25 cellular contexts compared by ENCODE assay signal in the genomic region with DNA sequence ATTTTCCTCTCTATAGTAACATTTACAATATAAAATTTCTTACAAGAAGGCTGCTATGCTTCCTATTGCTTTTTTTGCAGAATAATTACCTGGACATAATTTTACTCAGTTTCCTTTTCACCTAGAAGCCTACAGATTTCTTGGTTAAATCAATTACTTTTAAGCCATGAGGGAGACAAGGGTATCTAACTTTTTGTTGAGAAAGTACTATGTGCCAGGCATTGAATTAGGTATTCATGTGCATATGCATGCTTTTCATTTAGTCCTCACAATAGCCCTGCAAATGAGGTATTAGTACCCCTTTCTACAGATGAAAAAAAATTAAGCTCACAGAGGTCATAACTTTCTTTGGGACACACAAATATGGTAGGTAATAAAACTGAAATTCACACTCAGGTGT. TPM values are rescaled to one million over a fixed set of nuclear protein-coding genes. Genes with fewer than 3 reads are reported as not detected.
"Had no signal": no experiment of that assay in that cellular context is flagged by ENCODE, and none has a peak within 500 bp of the region (broad histone marks: within the 10 kb centered on the region; RNA-seq: fewer than 3 reads in every experiment).

No MANE protein-coding gene starts in this region.

- H3K27me3 ChIP-seq: MG63 had no signal

- H3K27ac ChIP-seq: KMS-11 had no signal

- H3K4me2 ChIP-seq: KMS-11 had no signal

- DNase-seq: MG63, NCI-H1048, NCI-H1092, NCI-H1105, NCI-H1105 treated with DMSO at 0.1 percent for 48 hours, NCI-H1436 treated with DMSO at 0.1 percent for 48 hours, NCI-H187, NCI-H187 treated with DMSO at 0.1 percent for 48 hours, NCI-H1930, NCI-H2029, NCI-H2029 treated with DMSO at 0.1 percent for 48 hours, NCI-H2081, NCI-H2081 treated with DMSO at 0.1 percent for 48 hours, NCI-H2107, NCI-H2171, NCI-H2171 treated with DMSO at 0.1 percent for 48 hours, NCI-H226, NCI-H446, NCI-H446 treated with DMSO at 0.1 percent for 48 hours, NCI-H510A had no signal

- H3K9me3 ChIP-seq: MG63 had no signal

- H3K4me3 ChIP-seq: MG63 had no signal

RNA-seq across cellular contexts. Expression of a gene that starts 57.6 kb away (rescaled TPM):
- total RNA-seq: LHCN-M2, M059J, MCF 10A, NCI-H460 had no signal
